ENCODE assay signal across 8 cellular contexts in the genomic region with DNA sequence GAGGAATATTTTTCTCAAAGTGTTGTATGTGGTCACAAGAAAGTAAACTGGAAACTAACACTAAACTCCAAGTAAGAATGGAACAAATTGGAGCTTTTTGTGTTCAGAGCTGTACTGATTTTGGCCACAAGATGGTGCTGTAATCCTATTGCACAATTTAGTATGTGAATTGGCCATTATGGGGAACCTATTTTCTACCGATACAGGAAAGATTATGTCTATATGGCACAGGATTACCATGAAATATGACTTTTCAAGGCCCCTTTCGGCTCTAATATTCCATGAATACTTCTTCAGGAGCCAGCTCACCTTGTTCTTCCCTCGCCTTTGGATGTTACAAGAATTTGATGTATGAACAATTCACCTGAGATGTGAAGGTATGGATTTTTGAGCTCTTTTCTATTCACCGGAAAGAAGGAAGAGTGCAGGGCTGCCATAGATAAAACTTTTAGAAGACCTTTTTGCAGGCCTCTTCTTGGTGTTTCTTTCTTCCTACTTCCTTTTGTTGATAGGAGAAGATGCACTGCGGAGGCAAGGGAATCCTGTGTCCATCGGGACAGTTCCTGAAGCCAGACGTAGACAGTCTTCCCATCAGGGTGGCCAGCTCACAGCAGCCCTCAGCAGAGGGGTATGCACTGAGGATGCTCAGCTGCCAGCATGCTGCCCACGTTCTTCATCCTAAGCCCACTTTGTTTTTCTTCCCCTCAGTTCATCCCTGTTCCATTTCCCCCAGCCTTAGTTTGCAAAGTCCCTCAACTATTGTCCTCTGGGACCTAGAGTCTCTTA. TPM values are rescaled to one million over a fixed set of nuclear protein-coding genes. Genes with fewer than 3 reads are reported as not detected.
DNase-seq lines count a peak whose midpoint lies in the region; ATAC-seq, FAIRE-seq and TF ChIP-seq lines count a peak whose summit lies in the region.

No MANE protein-coding gene starts in this region.

- TF ChIP-seq CTCF in ascending aorta (IDR thresholded peaks at IDR 0.05) = peak; percentile 74 to 90 (median 82)

- no peak overlapping the region for H3K27ac ChIP-seq in ascending aorta

- H3K4me1 ChIP-seq in ascending aorta = no peaks in the 10 kb centered on the region

- intact Hi-C loops in ascending aorta (cut with DNase I) = loop anchor here (1.0 kb wide), 1 partner anchor 314 kb away; no protein-coding TSS in a partner anchor

- H3K4me3 ChIP-seq in ascending aorta = no peak overlapping the region

- peaks cover 9 to 26% of the 10 kb centered on the region in 2 donors for H3K36me3 ChIP-seq in ascending aorta

- H3K9me3 ChIP-seq in ascending aorta = no peaks in the 10 kb centered on the region

- ATAC-seq in GM19395 (IDR thresholded peaks at IDR 0.05; ENCODE audit: unreplicated experiment) (peak; percentile 81), GM19397 (IDR thresholded peaks at IDR 0.05; ENCODE audit: unreplicated experiment) (no peak)

- FAIRE-seq in HTR-8/SVneo (lab: Jason Lieb, UNC) = no peak

- DNase-seq in D341Med (ENCODE audit: low spot score) (peak; percentile 26), HTR-8/SVneo (ENCODE audit: insufficient read length, low spot score) (peak; percentile 36), RPMI8226 (peak; percentile 51), ascending aorta (ENCODE audit: low spot score in 2 of 2) (no peak), iPS-NIHi11 (ENCODE audit: low spot score) (peak; percentile 39)
- DNase-seq in stimulated activated CD4-positive, alpha-beta T cell treated with anti-CD3 and anti-CD28 coated beads, Interleukin-2, amount 100 ng/mL, for 4 hours (ENCODE audit: low read depth) = peak; percentile 51

- H3K27me3 ChIP-seq in ascending aorta = no peaks in the 10 kb centered on the region

RNA-seq across cellular contexts. Expression of a gene that starts 13.3 kb away (rescaled TPM):
- total RNA-seq in ascending aorta = 3.8 TPM

RNA-seq across cellular contexts. Expression of a gene that starts 25.4 kb away (rescaled TPM):
- 26.2 TPM for total RNA-seq in ascending aorta

Comparison
In these comparisons a context has a peak if more than half of its experiments do, and no peak if none do; other contexts are left out.
1. DNase-seq: peak in D341Med (single experiment), HTR-8/SVneo (single experiment), RPMI8226 (single experiment), iPS-NIHi11 (single experiment) and stimulated activated CD4-positive, alpha-beta T cell treated with anti-CD3 and anti-CD28 coated beads, Interleukin-2, amount 100 ng/mL, for 4 hours (single experiment); none in ascending aorta (0 of 2).